In the genomic region with DNA sequence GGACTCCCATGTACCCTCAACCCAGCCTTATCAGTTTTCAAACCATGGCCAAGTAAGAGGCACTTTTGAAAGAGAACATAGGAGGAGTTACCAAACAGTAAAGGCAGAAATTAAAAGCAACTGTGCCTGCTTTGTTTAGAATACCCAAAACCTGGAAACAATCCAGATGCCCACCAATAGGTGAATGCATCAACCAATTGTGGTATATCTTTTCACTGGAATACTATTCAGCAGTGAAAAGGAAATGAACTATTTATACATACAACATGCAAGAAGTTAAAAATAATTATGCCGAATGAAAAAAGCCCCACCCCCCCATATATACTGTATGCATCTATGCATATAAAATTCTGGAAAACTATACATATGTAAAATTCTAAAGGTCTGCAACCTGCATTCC, we compare ENCODE assay signal across 23 cellular contexts.
"Had no signal": no experiment of that assay in that cellular context is flagged by ENCODE, and none has a peak within 500 bp of the region (broad histone marks: within the 10 kb centered on the region; RNA-seq: fewer than 3 reads in every experiment).

No MANE protein-coding gene starts in this region.

- H3K36me3 ChIP-seq: Peyer's patch, SJSA1 had no signal

- H3K27ac ChIP-seq: Peyer's patch, SJSA1, VCaP had no signal

- H3K4me3 ChIP-seq: Peyer's patch, SJSA1 had no signal

- H3K4me1 Mint-ChIP-seq: brain had no signal

- H3K4me1 ChIP-seq: SJSA1 had no signal

- H3K9me3 ChIP-seq: Peyer's patch had no signal

- H3K4me3 Mint-ChIP-seq: activated CD4-positive, alpha-beta memory T cell treated with anti-CD3 and anti-CD28 coated beads, Interleukin-2, amount 10 ng/mL, durations not matched to agents 7 days and 5 days; activated CD4-positive, alpha-beta T cell treated with anti-CD3 and anti-CD28 coated beads for 36 hours; activated naive CD8-positive, alpha-beta T cell; activated T-cell treated with anti-CD3 and anti-CD28 coated beads, Interleukin-2, amount 50 U/mL, for 72 hours; brain; central memory CD8-positive, alpha-beta T cell; T-cell had no signal

- H3K27ac Mint-ChIP-seq: activated CD4-positive, alpha-beta memory T cell treated with anti-CD3 and anti-CD28 coated beads, Interleukin-2, amount 10 ng/mL, durations not matched to agents 7 days and 5 days; activated T-cell treated with anti-CD3 and anti-CD28 coated beads, Interleukin-2, amount 50 U/mL, for 72 hours; activated T-helper 2 cell treated with anti-CD3 and anti-CD28 coated beads, Interferon-gamma antibody, Interleukin-2, Interleukin-4, amounts not matched to agents 10 μg/mL and 5 μg/mL and 100 μg/mL, durations not matched to agents 14 hours and 24 hours and 36 hours had no signal

- H3K27me3 Mint-ChIP-seq: activated CD4-positive, alpha-beta memory T cell treated with anti-CD3 and anti-CD28 coated beads, Interleukin-2, amount 10 ng/mL, durations not matched to agents 7 days and 5 days; activated CD4-positive, alpha-beta T cell treated with anti-CD3 and anti-CD28 coated beads for 36 hours; activated naive CD8-positive, alpha-beta T cell; brain; central memory CD8-positive, alpha-beta T cell; T-cell had no signal

- DNase-seq: activated CD4-positive, alpha-beta memory T cell treated with anti-CD3 and anti-CD28 coated beads, Interleukin-2, amount 10 ng/mL, durations not matched to agents 7 days and 5 days; activated CD4-positive, alpha-beta T cell treated with anti-CD3 and anti-CD28 coated beads for 36 hours; activated CD4-positive, alpha-beta T cell treated with anti-CD3 and anti-CD28 coated beads, Interleukin-2, amount 50 U/mL, for 1 hour; activated gamma-delta T cell treated with Interleukin-2 at 50 U/mL for 16 hours; activated T-cell treated with anti-CD3 and anti-CD28 coated beads, Interleukin-2, amount 50 U/mL, for 72 hours; amygdala; KBM-7; NCI-H1092; NCI-H1417 treated with DMSO at 0.1 percent for 48 hours; NCI-H1694 treated with DMSO at 0.1 percent for 48 hours; NCI-H2081; NCI-H510A treated with DMSO at 0.1 percent for 48 hours; NCI-H69; NK-92 treated with Interleukin-12 subunit alpha and Interleukin-12 subunit beta, amount 100 ng/mL, for 24 hours; Peyer's patch; SHP77; T-cell had no signal

- H3K27me3 ChIP-seq: Peyer's patch, SJSA1 had no signal

- H3K9me3 Mint-ChIP-seq: activated T-cell treated with anti-CD3 and anti-CD28 coated beads, Interleukin-2, amount 50 U/mL, for 72 hours; central memory CD8-positive, alpha-beta T cell had no signal

- ATAC-seq: activated CD4-positive, alpha-beta T cell treated with anti-CD3 and anti-CD28 coated beads for 36 hours; activated T-cell treated with anti-CD3 and anti-CD28 coated beads, Interleukin-2, amount 50 U/mL, for 72 hours; T-cell had no signal
